In genomic region chr3:67650084-67650483, GRCh38 we compare ENCODE assay signal across 28 cellular contexts. TPM values are rescaled to one million over a fixed set of nuclear protein-coding genes. Genes with fewer than 3 reads are reported as not detected.
DNase-seq lines count a peak whose midpoint lies in the region; ATAC-seq, FAIRE-seq and TF ChIP-seq lines count a peak whose summit lies in the region.
"Had no signal": no experiment of that assay in that cellular context is flagged by ENCODE, and none has a peak within 500 bp of the region (broad histone marks: within the 10 kb centered on the region; RNA-seq: fewer than 3 reads in every experiment).

No MANE protein-coding gene starts in this region.

- H3K4me3 Mint-ChIP-seq in naive thymus-derived CD4-positive, alpha-beta T cell, result peak overlapping the region in 6 of 10 donors; percentile 15 to 94 (median 84)
- H3K4me3 Mint-ChIP-seq in type B pancreatic cell, result peak overlapping the region; percentile 27
- H3K4me3 Mint-ChIP-seq: activated CD4-positive, alpha-beta memory T cell treated with anti-CD3 and anti-CD28 coated beads, Interleukin-2, amount 10 ng/mL, durations not matched to agents 7 days and 5 days had no signal

- H3K9me1 ChIP-seq in K562 (ENCODE audit: control insufficient read depth, insufficient read depth, low read length), result no peaks in the 10 kb centered on the region

- peaks cover 4 to 52% (median 30%) of the 10 kb centered on the region in 5 donors for H3K36me3 Mint-ChIP-seq in naive thymus-derived CD4-positive, alpha-beta T cell
- H3K36me3 Mint-ChIP-seq in type B pancreatic cell, result peaks cover 5% of the 10 kb centered on the region

- H3K9me3 Mint-ChIP-seq in naive thymus-derived CD4-positive, alpha-beta T cell, result peaks cover 0 to 5% (median 0%) of the 10 kb centered on the region in 11 donors
- H3K9me3 Mint-ChIP-seq in type B pancreatic cell, result no peaks in the 10 kb centered on the region

- TF ChIP-seq RAD21 in K562 (CRISPR knock-in tag; conservative IDR thresholded peaks at IDR 0.05 in 1 of 2, IDR thresholded peaks at IDR 0.05 in 1 of 2), result no peak

- TF ChIP-seq POLR2A in heart left ventricle (IDR thresholded peaks at IDR 0.05) (no peak), K562 (conservative IDR thresholded peaks at IDR 0.05) (no peak)

- POLR2A ChIA-PET in K562 (lab: Yijun Ruan, JAX), result interaction anchor here (0.6 to 1.8 kb wide), 2 partner anchors 9 to 31 kb away, joined by 3 read pairs; no protein-coding TSS in a partner anchor
- POLR2A ChIA-PET in naive thymus-derived CD4-positive, alpha-beta T cell (lab: Charles Lee), result interaction anchor here (0.7 to 3.0 kb wide), 4 partner anchors 14 to 87 kb away, joined by 3 to 12 read pairs (median 4); no protein-coding TSS in a partner anchor

- TF ChIP-seq CTCF in cardiac muscle cell (IDR thresholded peaks at IDR 0.05; ENCODE audit: low read depth, low read length) (no peak), heart left ventricle (IDR thresholded peaks at IDR 0.05) (no peak), K562 (IDR thresholded peaks at IDR 0.05 in 2 of 3, conservative IDR thresholded peaks at IDR 0.05 in 1 of 3; ENCODE audit: insufficient read depth in 2 of 3, low read depth in 1 of 3, low read length in 3 of 3) (no peak), type B pancreatic cell (conservative IDR thresholded peaks at IDR 0.05) (no peak)

- peaks cover 50 to 85% (median 76%) of the 10 kb centered on the region in 7 donors for H3K4me1 Mint-ChIP-seq in naive thymus-derived CD4-positive, alpha-beta T cell
- peaks cover 41% of the 10 kb centered on the region for H3K4me1 Mint-ChIP-seq in type B pancreatic cell (ENCODE audit: unreplicated experiment)

- no peaks in the 10 kb centered on the region for H4K20me1 ChIP-seq in K562 (replicated peaks; ENCODE audit: control insufficient read depth, insufficient read depth, low read length)

- no peak overlapping the region for H3K9ac ChIP-seq in K562 (ENCODE audit: insufficient read depth in 1 of 2, low read depth in 2 of 2, low read length in 2 of 2)

- H2AFZ ChIP-seq in K562 (ENCODE audit: low read depth, low read length), result no peak overlapping the region

- CTCF ChIA-PET in K562 (lab: Yijun Ruan, JAX; ENCODE audit: low intra/inter-chr PET ratio), result no interaction called here
- CTCF ChIA-PET in naive thymus-derived CD4-positive, alpha-beta T cell (lab: Charles Lee), result no interaction called here

- peak; percentile 65 for FAIRE-seq in K562 (lab: Jason Lieb, UNC)
- FAIRE-seq: colon, D721Med had no signal

- peaks cover 13% of the 10 kb centered on the region for H3K4me1 ChIP-seq in cardiac muscle cell (ENCODE audit: low read depth)
- H3K4me1 ChIP-seq in heart left ventricle, result peaks cover 0 to 61% (median 21%) of the 10 kb centered on the region in 12 donors
- peaks cover 6 to 14% of the 10 kb centered on the region in 2 experiments; a peak in 4 of 5 replicates for H3K4me1 ChIP-seq in K562 (replicated peaks in 1 of 2; ENCODE audit: control insufficient read depth in 2 of 2, insufficient read depth in 2 of 2, low read length in 2 of 2)
- peaks cover 30 to 38% of the 10 kb centered on the region in 2 donors for H3K4me1 ChIP-seq in naive thymus-derived CD4-positive, alpha-beta T cell (ENCODE audit: control insufficient read depth in 2 of 2, insufficient read depth in 2 of 2, low read length in 2 of 2)
- H3K4me1 ChIP-seq: prostate gland had no signal

- H3K4me3 ChIP-seq in cardiac muscle cell (no peak overlapping the region), heart left ventricle (no peak overlapping the region), K562 (no peak overlapping the region)
- no peak overlapping the region for H3K4me3 ChIP-seq in naive thymus-derived CD4-positive, alpha-beta T cell (ENCODE audit: low read length)
- H3K4me3 ChIP-seq: adrenal gland, prostate gland, skin epidermis had no signal

- 69 to 77% (median 74%) methylated on average over 2 of the region's 2 CpGs for WGBS in heart left ventricle, 4 donors
- 9% methylated on average over 2 of the region's 2 CpGs for WGBS in K562 (ENCODE audit: insufficient coverage, low coverage, missing lambda C conversion rate)

- H3K27ac ChIP-seq in cardiac muscle cell (peak overlapping the region; percentile 34), heart left ventricle (no peak overlapping the region), K562 (ENCODE audit: extremely low read depth, low read depth, low read length) (no peak overlapping the region)
- peak overlapping the region; percentile 39 for H3K27ac ChIP-seq in naive thymus-derived CD4-positive, alpha-beta T cell (ENCODE audit: low read depth, low read length)
- H3K27ac ChIP-seq: adrenal gland, neutrophil, prostate gland, skin epidermis had no signal

- H3K9me3 ChIP-seq in cardiac muscle cell (ENCODE audit: low read depth) (no peaks in the 10 kb centered on the region), heart left ventricle (no peaks in the 10 kb centered on the region), K562 (replicated peaks; ENCODE audit: control insufficient read depth, insufficient read depth, low read depth, low read length) (no peaks in the 10 kb centered on the region)
- H3K9me3 ChIP-seq in naive thymus-derived CD4-positive, alpha-beta T cell (ENCODE audit: control insufficient read depth in 2 of 3, low read length in 3 of 3), result no peaks in the 10 kb centered on the region
- H3K9me3 ChIP-seq: adrenal gland, neutrophil, prostate gland had no signal

- no TSS peak for BruUV-seq in K562 (replicated peaks; lab: Mats Ljungman, UMichigan)

- ATAC-seq in heart left ventricle (no peak), K562 (no peak), HG03097 (IDR thresholded peaks at IDR 0.05; ENCODE audit: low FRiP score, unreplicated experiment) (no peak), GM18858 (IDR thresholded peaks at IDR 0.05; ENCODE audit: unreplicated experiment) (no peak), HG03039 (IDR thresholded peaks at IDR 0.05; ENCODE audit: unreplicated experiment) (no peak)
- no peak for ATAC-seq in naive thymus-derived CD4-positive, alpha-beta T cell
- ATAC-seq: activated CD4-positive, CD25-positive, alpha-beta regulatory T cell treated with anti-CD3 and anti-CD28 coated beads, Interleukin-2, amount 50 U/mL, for 24 hours; esophagus mucosa; HCT116; PC-3 had no signal

- peaks cover 51% of the 10 kb centered on the region for H3K79me2 ChIP-seq in K562 (ENCODE audit: control insufficient read depth, insufficient read depth, low read length)

- TF ChIP-seq EP300 in K562 (IDR thresholded peaks at IDR 0.05; ENCODE audit: low read length), result no peak

- peak overlapping the region; percentile 34 for H3K4me2 ChIP-seq in K562 (ENCODE audit: insufficient read depth, low read length)

- no peaks in the 10 kb centered on the region for H3K27me3 ChIP-seq in cardiac muscle cell
- H3K27me3 ChIP-seq in heart left ventricle, result no peaks in the 10 kb centered on the region
- H3K27me3 ChIP-seq in K562 (ENCODE audit: control insufficient read depth in 2 of 2, insufficient read depth in 2 of 2, low read length in 2 of 2), result no peaks in the 10 kb centered on the region
- no peaks in the 10 kb centered on the region for H3K27me3 ChIP-seq in naive thymus-derived CD4-positive, alpha-beta T cell (ENCODE audit: control insufficient read depth in 2 of 2, insufficient read depth in 2 of 2, low read length in 2 of 2)
- H3K27me3 ChIP-seq: adrenal gland had no signal

- no peaks in the 10 kb centered on the region for H3K27me3 Mint-ChIP-seq in naive thymus-derived CD4-positive, alpha-beta T cell
- H3K27me3 Mint-ChIP-seq in type B pancreatic cell, result no peaks in the 10 kb centered on the region
- H3K27me3 Mint-ChIP-seq: activated CD4-positive, alpha-beta memory T cell treated with anti-CD3 and anti-CD28 coated beads, Interleukin-2, amount 10 ng/mL, durations not matched to agents 7 days and 5 days had no signal

- H3K36me3 ChIP-seq in cardiac muscle cell (no peaks in the 10 kb centered on the region), heart left ventricle (no peaks in the 10 kb centered on the region), K562 (ENCODE audit: control insufficient read depth, insufficient read depth, low read length) (peaks cover 6% of the 10 kb centered on the region; the same call in 2 of the 3 replicates)
- peaks cover 0 to 8% (median 0%) of the 10 kb centered on the region in 3 experiments for H3K36me3 ChIP-seq in naive thymus-derived CD4-positive, alpha-beta T cell (ENCODE audit: control insufficient read depth in 2 of 3, insufficient read depth in 3 of 3, low read length in 3 of 3)
- H3K36me3 ChIP-seq: adrenal gland, neutrophil, prostate gland had no signal

- intact Hi-C loops in heart left ventricle (cut with DNase I) (loop anchor here in 3 of 10 donors (5.0 to 10.0 kb wide), 4 partner anchors 235 to 655 kb away; partner anchors contain the start of gene KBTBD8 (in 1 of the 3)), K562 (cut with micrococcal nuclease) (no loop called here)
- intact Hi-C loops in naive thymus-derived CD4-positive, alpha-beta T cell (cut with micrococcal nuclease), result loop anchor here (5.0 to 10.0 kb wide), 5 partner anchors 268 to 1432 kb away; partner anchors contain the start of genes ARL6IP5 (in 1 of the 2) and UBA3 (in 1 of the 2)

- peak overlapping the region in 8 of 9 donors; percentile 8 to 90 (median 38) for H3K27ac Mint-ChIP-seq in naive thymus-derived CD4-positive, alpha-beta T cell
- H3K27ac Mint-ChIP-seq in type B pancreatic cell, result peak overlapping the region; percentile 33
- H3K27ac Mint-ChIP-seq: activated CD4-positive, alpha-beta memory T cell treated with anti-CD3 and anti-CD28 coated beads, Interleukin-2, amount 10 ng/mL, durations not matched to agents 7 days and 5 days had no signal

- in situ Hi-C loops in K562 (cut with MboI), result no loop called here

- DNase-seq in cardiac muscle cell (ENCODE audit: low read depth in 1 of 2, low spot score in 1 of 2) (no peak), heart left ventricle (no peak), K562 (ENCODE audit: extremely low read depth in 1 of 4, low spot score in 3 of 4) (peak in 2 of 4 experiments; percentile 9 to 28), type B pancreatic cell (ENCODE audit: extremely low spot score, unreplicated experiment) (no peak)
- DNase-seq in naive thymus-derived CD4-positive, alpha-beta T cell, result no peak
- DNase-seq: activated CD4-positive, alpha-beta memory T cell treated with anti-CD3 and anti-CD28 coated beads, Interleukin-2, amount 10 ng/mL, durations not matched to agents 7 days and 5 days; activated gamma-delta T cell; activated T-cell treated with anti-CD3 and anti-CD28 coated beads for 4 hours; adrenal gland; foreskin melanocyte; hypothalamus; NCI-H1436; NCI-H446; PC-3; SHP77; stimulated activated CD4-positive, alpha-beta T cell treated with anti-CD3 and anti-CD28 coated beads, Interleukin-2, amount 100 ng/mL, for 24 hours; substantia nigra had no signal

RNA-seq across cellular contexts. Expression of gene SUCLG2, which starts 4.3 kb away (rescaled TPM):
- total RNA-seq in cardiac muscle cell (27.9 and 38.4 TPM in 2 replicates), heart left ventricle (100 to 1,000 TPM in 2 of 9 donors, 10 to 100 TPM in 7; 64.0 to 119 (median 83.9) TPM), K562 (2014; rRNA removed) (22.9 and 23.9 TPM in 2 replicates), K562 (2014; rRNA removed; fragmentation: Illumina TruSeq; extraction: Trizol) (36.1 and 36.8 TPM in 2 replicates), K562 (2015; rRNA removed; fragmentation: Illumina TruSeq; extraction: Trizol) (38.3 and 41.4 TPM in 2 replicates), K562 (2021) (28.2 and 29.6 TPM in 2 replicates), type B pancreatic cell (ENCODE audit: low replicate concordance) (40.1 and 42.8 TPM in 2 replicates)
- polyA plus RNA-seq in cardiac muscle cell (39.0 and 59.5 TPM in 2 replicates), heart left ventricle (10 to 100 TPM; 41.6 to 70.6 TPM), K562 (2011; rRNA removed) (26.9 and 31.5 TPM in 2 replicates), K562 (2014; fragmentation: Illumina TruSeq; extraction: Trizol) (33.7 and 39.4 TPM in 2 replicates), K562 (2014; fragmentation: Nextera tagmentation; extraction: Ambion mirVana) (10 to 100 TPM; 10.1 to 20.4 TPM), K562 (2014; rRNA removed) (29.0 and 29.6 TPM in 2 replicates)
- 9.0 and 21.8 TPM in 2 replicates for total RNA-seq in K562 (2011; cell fraction: chromatin; rRNA removed; ENCODE audit: low replicate concordance)
- 5.3 and 7.0 TPM in 2 replicates for total RNA-seq in K562 (2011; cell fraction: nucleolus; rRNA removed)
- 9.3 and 10.5 TPM in 2 replicates for total RNA-seq in K562 (2011; cell fraction: nucleoplasm; rRNA removed)
- 7.9 and 15.0 TPM in 2 replicates for polyA plus RNA-seq in K562 (2011; cell fraction: cytosol; rRNA removed)
- polyA plus RNA-seq in K562 (2011; cell fraction: nucleus; rRNA removed), result 3.7 and 6.5 TPM in 2 replicates
- polyA plus RNA-seq in K562 (2012), result 29.7 and 32.4 TPM in 2 replicates
- 27.4 and 36.9 TPM in 2 replicates for polyA minus RNA-seq in K562 (2011; rRNA and poly(A)+ RNA removed)
- polyA minus RNA-seq in K562 (2011; cell fraction: cytosol; rRNA and poly(A)+ RNA removed), result 11.9 and 12.2 TPM in 2 replicates
- 12.4 and 14.6 TPM in 2 replicates for polyA minus RNA-seq in K562 (2011; cell fraction: nucleus; rRNA and poly(A)+ RNA removed)
- total RNA-seq in naive thymus-derived CD4-positive, alpha-beta T cell, result 10 to 100 TPM; 49.7 to 75.9 (median 61.4) TPM
- polyA plus RNA-seq in naive thymus-derived CD4-positive, alpha-beta T cell, result 10 to 100 TPM; 88.5 to 97.9 TPM

Comparison
In these comparisons a context has a peak if more than half of its experiments do, and no peak if none do; other contexts are left out.
1. H3K27ac ChIP-seq: peak in cardiac muscle cell (single experiment) and naive thymus-derived CD4-positive, alpha-beta T cell (single experiment); none in heart left ventricle (0 of 12) and K562 (single experiment).